Comparison of ENCODE assay signal across 12 cellular contexts in genomic region chr3:169604568-169604967, GRCh38. TPM values are rescaled to one million over a fixed set of nuclear protein-coding genes. Genes with fewer than 3 reads are reported as not detected.
DNase-seq lines count a peak whose midpoint lies in the region; ATAC-seq, FAIRE-seq and TF ChIP-seq lines count a peak whose summit lies in the region.
"Had no signal": no experiment of that assay in that cellular context is flagged by ENCODE, and none has a peak within 500 bp of the region (broad histone marks: within the 10 kb centered on the region; RNA-seq: fewer than 3 reads in every experiment).

No MANE protein-coding gene starts in this region.

- H3K4me2 ChIP-seq in OCI-LY1 (ENCODE audit: low read length) (no peak overlapping the region), fibroblast of lung (ENCODE audit: extremely low read depth, insufficient read depth, low read length) (no peak overlapping the region)

- ATAC-seq in GM19455 (IDR thresholded peaks at IDR 0.05; ENCODE audit: unreplicated experiment), result no peak
- ATAC-seq: body of pancreas had no signal

- H3K9ac ChIP-seq in OCI-LY1 (ENCODE audit: low read length) (no peak overlapping the region), fibroblast of lung (ENCODE audit: insufficient read depth, low read length) (no peak overlapping the region)

- H3K9me3 ChIP-seq in OCI-LY1 (ENCODE audit: low read length), result no peaks in the 10 kb centered on the region
- no peaks in the 10 kb centered on the region for H3K9me3 ChIP-seq in fibroblast of lung (ENCODE audit: control insufficient read depth, insufficient read depth, low read depth, low read length)
- H3K9me3 ChIP-seq: body of pancreas had no signal

- no peak for FAIRE-seq in urothelium cell line (lab: Jason Lieb, UNC)

- H3K27me3 ChIP-seq in ACC112 (ENCODE audit: insufficient read depth, low read length) (no peaks in the 10 kb centered on the region), OCI-LY1 (ENCODE audit: insufficient read depth, low read length) (no peaks in the 10 kb centered on the region), fibroblast of lung (ENCODE audit: control insufficient read depth, insufficient read depth, low read length) (no peaks in the 10 kb centered on the region)
- H3K27me3 ChIP-seq: body of pancreas had no signal

- H3K36me3 ChIP-seq in ACC112 (ENCODE audit: insufficient read depth, low read length) (no peaks in the 10 kb centered on the region), OCI-LY1 (ENCODE audit: insufficient read depth, low read length) (no peaks in the 10 kb centered on the region), fibroblast of lung (ENCODE audit: control insufficient read depth, insufficient read depth, low read length) (no peaks in the 10 kb centered on the region)

- no peaks in the 10 kb centered on the region for H3K9me2 ChIP-seq in OCI-LY1 (ENCODE audit: low read depth, low read length)

- H3K4me3 ChIP-seq in ACC112 (ENCODE audit: low read depth, low read length) (no peak overlapping the region), OCI-LY1 (ENCODE audit: low read depth, low read length, poor library complexity, severe bottlenecking) (no peak overlapping the region), fibroblast of lung (replicated peaks in 1 of 4; ENCODE audit: control extremely low read depth in 1 of 4, insufficient read depth in 1 of 4, low read depth in 3 of 4, low read length in 4 of 4) (no peak overlapping the region)
- H3K4me3 ChIP-seq: body of pancreas had no signal

- H3K4me1 ChIP-seq in ACC112 (ENCODE audit: control insufficient read depth, insufficient read depth, low read length, unreplicated experiment) (peaks cover 3% of the 10 kb centered on the region), OCI-LY1 (ENCODE audit: insufficient read depth, low read length, severe bottlenecking) (no peaks in the 10 kb centered on the region), fibroblast of lung (ENCODE audit: control insufficient read depth, extremely low read depth, insufficient read depth, low read length) (no peaks in the 10 kb centered on the region)

- DNase-seq in fibroblast of lung (ENCODE audit: low read depth in 2 of 2) (peak in 1 of 2 donors; percentile 26), T-helper 1 cell (no peak), urothelium cell line (ENCODE audit: low spot score) (no peak), NCI-H2107 (lab: John Stamatoyannopoulos, UW) (no peak)
- DNase-seq: body of pancreas; CD4-positive, CD25-positive, alpha-beta regulatory T cell; NCI-H524 treated with DMSO at 0.1 percent for 48 hours had no signal

- H2AFZ ChIP-seq in ACC112 (ENCODE audit: low read length, unreplicated experiment), result peak overlapping the region; percentile 32
- H2AFZ ChIP-seq in OCI-LY1 (ENCODE audit: low read length), result no peak overlapping the region
- H2AFZ ChIP-seq in fibroblast of lung (ENCODE audit: low read length), result no peak overlapping the region

- H3F3A ChIP-seq in OCI-LY1 (ENCODE audit: insufficient read depth, low read length), result no peaks in the 10 kb centered on the region

- H4K20me1 ChIP-seq in OCI-LY1 (ENCODE audit: insufficient read depth, low read length), result no peaks in the 10 kb centered on the region
- no peaks in the 10 kb centered on the region for H4K20me1 ChIP-seq in fibroblast of lung (ENCODE audit: control insufficient read depth, extremely low read depth, insufficient read depth, low read length)

- H3K27ac ChIP-seq in ACC112 (ENCODE audit: low read depth, low read length), result no peak overlapping the region
- no peak overlapping the region for H3K27ac ChIP-seq in OCI-LY1 (ENCODE audit: low read depth, low read length, poor library complexity, severe bottlenecking)
- no peak overlapping the region for H3K27ac ChIP-seq in fibroblast of lung (ENCODE audit: insufficient read depth, low read length)
- H3K27ac ChIP-seq: body of pancreas, epithelial cell of prostate had no signal

- H3K79me2 ChIP-seq in ACC112 (ENCODE audit: control insufficient read depth, insufficient read depth, low read length, unreplicated experiment), result no peaks in the 10 kb centered on the region
- H3K79me2 ChIP-seq in OCI-LY1 (ENCODE audit: insufficient read depth, low read length), result no peaks in the 10 kb centered on the region
- no peaks in the 10 kb centered on the region for H3K79me2 ChIP-seq in fibroblast of lung (ENCODE audit: control insufficient read depth, insufficient read depth, low read length)

- TF ChIP-seq CTCF in GM12873 (IDR thresholded peaks at IDR 0.05; ENCODE audit: insufficient read depth, low read depth, low read length, missing control alignments), result peak; percentile 36
- TF ChIP-seq CTCF in OCI-LY1 (IDR thresholded peaks at IDR 0.05; ENCODE audit: low read length), result peak; percentile 34
- TF ChIP-seq CTCF in fibroblast of lung (conservative IDR thresholded peaks at IDR 0.05 in 1 of 2, IDR thresholded peaks at IDR 0.05 in 1 of 2; ENCODE audit: low read depth in 1 of 2, low read length in 2 of 2), result peak; percentile 13 to 29

RNA-seq across cellular contexts. Expression of gene MECOM, which starts 58.9 kb away (rescaled TPM):
- total RNA-seq in fibroblast of lung, result 18.0 and 46.1 TPM in 2 replicates
- 6.2 and 17.4 TPM in 2 replicates for polyA plus RNA-seq in fibroblast of lung
- 4.2 and 10.8 TPM in 2 replicates for polyA plus RNA-seq in fibroblast of lung (2012)
- polyA minus RNA-seq in fibroblast of lung (ENCODE audit: low replicate concordance), result 10.0 and 24.1 TPM in 2 replicates
- total RNA-seq: CD4-positive, CD25-positive, alpha-beta regulatory T cell had no signal
